In genomic region chr15:39666671-39667070, GRCh38 we compare ENCODE assay signal across 1 cellular context.
TF ChIP-seq lines count a peak whose summit lies in the region.

No MANE protein-coding gene starts in this region.

TF ChIP-seq in GM23338, 12 proteins besides CTCF, POLR2A, EP300 and RAD21 (continued from another document):
- TF ChIP-seq ZNF462 (CRISPR knock-in tag; IDR thresholded peaks at IDR 0.05) = no peak
